1 cellular context compared by ENCODE assay signal in the genomic region with DNA sequence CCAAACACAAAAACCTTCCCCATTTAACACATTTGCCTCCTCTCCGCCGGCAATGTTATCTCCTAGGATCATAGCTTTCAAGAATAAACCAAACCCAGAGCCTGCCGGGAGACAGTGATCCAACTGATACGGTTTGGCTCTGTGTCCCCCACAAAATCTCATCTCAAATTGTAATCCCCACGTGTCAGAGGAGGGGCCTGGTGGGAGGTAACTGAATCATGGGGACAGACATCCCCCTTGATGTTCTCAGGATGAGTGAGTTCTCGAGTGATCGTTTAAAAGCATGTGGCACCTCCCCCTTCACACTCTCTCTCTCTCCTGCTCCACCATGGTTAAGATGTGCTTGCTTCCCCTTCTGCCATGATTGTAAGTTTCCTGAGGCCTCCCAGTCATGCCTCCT.
TF ChIP-seq lines count a peak whose summit lies in the region.

No MANE protein-coding gene starts in this region.

TF ChIP-seq in IMR-90, 13 proteins besides CTCF, POLR2A, EP300 and RAD21:
- TF ChIP-seq CEBPB (IDR thresholded peaks at IDR 0.05; ENCODE audit: low read depth, low read length) (no peak), NFE2L2 (IDR thresholded peaks at IDR 0.05; ENCODE audit: low read depth, low read length) (no peak), MAZ (IDR thresholded peaks at IDR 0.05; ENCODE audit: borderline replicate concordance, low read depth, low read length) (no peak), FOS (IDR thresholded peaks at IDR 0.05; ENCODE audit: low read depth, low read length) (no peak), RFX5 (IDR thresholded peaks at IDR 0.05; ENCODE audit: low read depth, low read length) (no peak)
- TF ChIP-seq, protein P1, sequence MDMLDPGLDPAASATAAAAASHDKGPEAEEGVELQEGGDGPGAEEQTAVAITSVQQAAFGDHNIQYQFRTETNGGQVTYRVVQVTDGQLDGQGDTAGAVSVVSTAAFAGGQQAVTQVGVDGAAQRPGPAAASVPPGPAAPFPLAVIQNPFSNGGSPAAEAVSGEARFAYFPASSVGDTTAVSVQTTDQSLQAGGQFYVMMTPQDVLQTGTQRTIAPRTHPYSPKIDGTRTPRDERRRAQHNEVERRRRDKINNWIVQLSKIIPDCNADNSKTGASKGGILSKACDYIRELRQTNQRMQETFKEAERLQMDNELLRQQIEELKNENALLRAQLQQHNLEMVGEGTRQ (IDR thresholded peaks at IDR 0.05; ENCODE audit: low read depth, low read length), result peak; percentile 10; the same call in 1 of the 2 replicates
